7 cellular contexts compared by ENCODE assay signal in the genomic region with DNA sequence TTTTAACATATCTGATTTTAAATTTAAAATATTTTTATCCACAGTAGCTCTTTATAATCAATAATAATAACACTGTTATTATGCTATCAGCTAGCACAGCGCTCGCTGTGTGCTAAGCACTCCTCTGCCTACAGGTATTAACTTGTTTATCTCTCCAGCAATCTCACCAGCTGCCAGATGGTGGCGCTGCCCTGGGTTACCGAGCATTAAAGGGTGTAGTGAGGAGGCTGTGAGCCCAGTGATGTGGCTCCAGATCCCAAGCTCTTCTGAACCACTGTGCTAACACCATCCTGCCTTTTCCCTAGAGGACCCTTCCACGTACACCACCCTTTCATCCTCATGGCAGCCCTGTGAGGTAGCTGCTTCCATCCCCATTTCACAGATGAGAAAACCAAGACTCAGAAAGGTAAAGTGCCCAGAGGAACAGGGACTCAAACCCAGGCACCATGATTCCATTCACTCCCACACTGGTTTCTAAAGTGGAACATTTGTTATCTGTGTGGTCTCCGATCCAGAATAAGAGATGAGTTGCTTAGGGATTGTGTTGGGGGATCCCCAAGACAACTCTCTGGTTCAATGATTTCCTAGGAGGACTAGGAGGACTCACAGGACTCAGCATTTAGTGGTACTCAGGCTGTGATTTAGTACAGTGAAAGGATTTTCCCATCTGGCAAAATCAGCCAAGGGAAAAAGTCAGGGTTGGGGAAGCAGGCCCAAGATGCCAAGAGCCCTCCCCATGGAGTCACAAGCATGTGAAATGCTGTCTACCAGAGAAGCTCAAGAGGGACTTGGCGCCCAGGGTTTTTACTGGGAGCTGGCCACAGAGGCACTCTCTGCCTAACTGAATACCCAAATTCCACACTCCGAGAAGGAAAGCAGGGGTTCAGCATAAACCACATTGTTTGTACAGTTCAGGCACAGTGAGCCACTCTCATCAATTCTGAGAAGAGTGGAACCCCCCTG.
DNase-seq lines count a peak whose midpoint lies in the region; ATAC-seq and TF ChIP-seq lines count a peak whose summit lies in the region.

No MANE protein-coding gene starts in this region.

- POLR2A ChIA-PET in RWPE1 (lab: Yijun Ruan, JAX; ENCODE audit: low non-redundant PET), result interaction anchor here (0.7 kb wide), 1 partner anchor 15 kb away, joined by 3 read pairs; no protein-coding TSS in a partner anchor

- DNase-seq in ELR (ENCODE audit: low read depth), result peak; percentile 43
- DNase-seq in HAP-1 (ENCODE audit: low spot score in 2 of 2), result peak; percentile 24 to 85
- peak; percentile 31 for DNase-seq in RWPE1 (ENCODE audit: low spot score)
- DNase-seq in epithelial cell of esophagus (ENCODE audit: low read depth), result peak; percentile 51
- DNase-seq in stimulated activated CD4-positive, alpha-beta T cell treated with anti-CD3 and anti-CD28 coated beads, Interleukin-2, amount 100 ng/mL, for 24 hours, result peak; percentile 30 to 63

- no peaks in the 10 kb centered on the region for H3K27me3 ChIP-seq in HAP-1 (ENCODE audit: low read depth)

- no peak overlapping the region for H3K27ac ChIP-seq in RWPE1

- TF ChIP-seq CTCF in RWPE1 (conservative IDR thresholded peaks at IDR 0.05; ENCODE audit: low read depth), result no peak; the same call in 1 of the 2 replicates
- peak; percentile 66 for TF ChIP-seq CTCF in epithelial cell of esophagus (IDR thresholded peaks at IDR 0.05; ENCODE audit: insufficient read depth, low read depth, low read length, missing control alignments)

- H3K36me3 ChIP-seq in HAP-1 (replicated peaks), result no peaks in the 10 kb centered on the region

- in situ Hi-C loops in HAP-1 (cut with MboI; ENCODE audit: low sequenced_read_pairs), result no loop called here

- no peaks in the 10 kb centered on the region for H3K9me3 ChIP-seq in HAP-1

- CTCF ChIA-PET in RWPE1 (lab: Yijun Ruan, JAX), result interaction anchor here (0.5 to 1.5 kb wide), 7 partner anchors 12 to 315 kb away, joined by 3 to 5 read pairs (median 4); a partner anchor contains a TSS

- H3K4me1 ChIP-seq in HAP-1, result peaks cover 11% of the 10 kb centered on the region

- H3K4me3 ChIP-seq in HAP-1 (no peak overlapping the region), epithelial cell of esophagus (ENCODE audit: low read length) (no peak overlapping the region)

- ATAC-seq in GM21786 (IDR thresholded peaks at IDR 0.05; ENCODE audit: unreplicated experiment), result no peak
- no peak for ATAC-seq in HG03439 (IDR thresholded peaks at IDR 0.05; ENCODE audit: unreplicated experiment)
